ENCODE assay signal across 1 cellular context in the genomic region with DNA sequence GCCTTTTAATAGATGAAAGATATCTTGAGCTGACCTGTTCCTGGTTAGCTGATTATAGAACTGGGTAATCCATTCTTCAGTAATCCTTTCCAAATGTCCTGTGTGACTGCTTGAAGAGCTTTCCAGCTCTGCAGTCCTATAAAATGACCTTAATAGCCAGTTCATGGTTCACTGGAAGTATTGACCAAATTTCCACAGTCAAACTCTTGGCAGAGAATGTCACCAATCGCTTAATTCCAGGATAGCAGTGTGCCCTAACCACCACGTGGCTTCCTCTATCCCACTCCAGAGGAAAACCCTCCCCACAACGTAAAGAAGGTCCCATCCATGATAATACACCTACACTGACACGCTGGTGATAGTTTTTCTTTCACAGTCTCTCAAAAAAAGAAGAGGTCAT.
A peak's percentile ranks its signal among the peaks of the same experiment; 100 is the strongest.
TF ChIP-seq lines count a peak whose summit lies in the region.

No MANE protein-coding gene starts in this region.

TF ChIP-seq in liver, 16 proteins besides CTCF, POLR2A, EP300 and RAD21 (continued from another document):
- TF ChIP-seq REST (IDR thresholded peaks at IDR 0.05) (peak; percentile 61), ZBTB33 (IDR thresholded peaks at IDR 0.05) (peak; percentile 56), MAX (IDR thresholded peaks at IDR 0.05) (peak; percentile 92), HNF4A (conservative IDR thresholded peaks at IDR 0.05) (peak; percentile 77 to 87), HNF4G (IDR thresholded peaks at IDR 0.05) (no peak), RXRA (IDR thresholded peaks at IDR 0.05) (peak; percentile 87 to 95)
TF ChIP-seq in liver: peak in this region for 13.
